In genomic region chr15:63212050-63212973, GRCh38 we compare ENCODE assay signal across 8 cellular contexts. TPM values are rescaled to one million over a fixed set of nuclear protein-coding genes. Genes with fewer than 3 reads are reported as not detected.
DNase-seq lines count a peak whose midpoint lies in the region; ATAC-seq and TF ChIP-seq lines count a peak whose summit lies in the region.

No MANE protein-coding gene starts in this region.

- H3K23me2 ChIP-seq in H9 (ENCODE audit: insufficient read length, low read depth, low read length, poor library complexity, severe bottlenecking): no peaks in the 10 kb centered on the region

- H4K20me1 ChIP-seq in BLaER1 (peaks cover 60% of the 10 kb centered on the region; the same call in 1 of the 2 replicates), fibroblast of lung (ENCODE audit: control insufficient read depth, extremely low read depth, insufficient read depth, low read length) (no peaks in the 10 kb centered on the region), H9 (ENCODE audit: control insufficient read depth, insufficient read depth, insufficient read length) (no peaks in the 10 kb centered on the region)

- H3K14ac ChIP-seq in H9 (ENCODE audit: insufficient read depth, low read length): no peak overlapping the region

- no peak overlapping the region for H2BK20ac ChIP-seq in H9 (ENCODE audit: low read depth, low read length, poor library complexity, severe bottlenecking)

- no peak overlapping the region for H4K8ac ChIP-seq in H9 (replicated peaks; ENCODE audit: insufficient read length, low read depth, low read length)

- H3K27ac ChIP-seq in BLaER1 (no peak overlapping the region), SJSA1 (peak overlapping the region; percentile 37), fibroblast of lung (ENCODE audit: insufficient read depth, low read length) (peak overlapping the region; percentile 79), H9 (ENCODE audit: insufficient read length, low read depth, low read length) (no peak overlapping the region)

- H3K79me2 ChIP-seq in fibroblast of lung (ENCODE audit: control insufficient read depth, insufficient read depth, low read length) (peaks cover 55% of the 10 kb centered on the region), H9 (ENCODE audit: insufficient read depth, low read length) (peaks cover 4% of the 10 kb centered on the region; the same call in 1 of the 2 replicates)

- no peak overlapping the region for H2AK5ac ChIP-seq in H9 (ENCODE audit: insufficient read length, low read length)

- H3K4me3 Mint-ChIP-seq in H9: no peak overlapping the region

- no peaks in the 10 kb centered on the region for H3K9me3 Mint-ChIP-seq in H9

- H3K18ac ChIP-seq in H9 (ENCODE audit: insufficient read length, low read depth, low read length): no peak overlapping the region

- DNase-seq in SJSA1 (ENCODE audit: low read depth in 1 of 2, low spot score in 2 of 2) (peak in 1 of 2 experiments; percentile 52), fibroblast of lung (ENCODE audit: low read depth in 2 of 2) (peak; percentile 62 to 74), H9 (no peak), NCI-H2107 (lab: John Stamatoyannopoulos, UW) (no peak)
- no peak for DNase-seq in stimulated activated naive CD8-positive, alpha-beta T cell treated with anti-CD3 and anti-CD28 coated beads, Interleukin-15, Interleukin-2, amounts not matched to agents 100 U/mL and 50 U/mL, for 24 hours

- H3K9ac ChIP-seq in BLaER1 (no peak overlapping the region), fibroblast of lung (ENCODE audit: insufficient read depth, low read length) (no peak overlapping the region), H9 (ENCODE audit: extremely low read depth, insufficient read length, low read length) (no peak overlapping the region)

- no peak overlapping the region for H3K4ac ChIP-seq in H9 (ENCODE audit: low read depth, low read length)

- H3K56ac ChIP-seq in H9 (ENCODE audit: insufficient read length, low read depth, low read length): no peak overlapping the region

- H2BK15ac ChIP-seq in H9 (ENCODE audit: low read depth, low read length): no peak overlapping the region

- H3K36me3 ChIP-seq in BLaER1 (peaks cover 22% of the 10 kb centered on the region), SJSA1 (peaks cover 4% of the 10 kb centered on the region; the same call in 1 of the 2 replicates), fibroblast of lung (ENCODE audit: control insufficient read depth, insufficient read depth, low read length) (no peaks in the 10 kb centered on the region)

- no peak overlapping the region for H2AFZ ChIP-seq in fibroblast of lung (ENCODE audit: low read length)
- H2AFZ ChIP-seq in H9 (ENCODE audit: low read length): no peak overlapping the region

- no peak overlapping the region for H3K23ac ChIP-seq in H9 (ENCODE audit: insufficient read length, low read depth, low read length)

- H4K5ac ChIP-seq in H9 (ENCODE audit: insufficient read length, low read depth, low read length): no peak overlapping the region

- no peaks in the 10 kb centered on the region for H3K27me3 Mint-ChIP-seq in H9 (ENCODE audit: low read depth)

- H4K91ac ChIP-seq in H9 (ENCODE audit: insufficient read length, low read depth, low read length): no peak overlapping the region

- H3K4me1 ChIP-seq in BLaER1 (peaks cover 69% of the 10 kb centered on the region), SJSA1 (replicated peaks) (peaks cover 42% of the 10 kb centered on the region), fibroblast of lung (ENCODE audit: control insufficient read depth, extremely low read depth, insufficient read depth, low read length) (peaks cover 22% of the 10 kb centered on the region), H9 (ENCODE audit: insufficient read depth, low read length) (peaks cover 4% of the 10 kb centered on the region; the same call in 1 of the 2 replicates)

- no peaks in the 10 kb centered on the region for H3K79me1 ChIP-seq in H9 (ENCODE audit: insufficient read depth, low read depth, low read length, poor library complexity, severe bottlenecking)

- H3K4me3 ChIP-seq in BLaER1 (no peak overlapping the region), SJSA1 (no peak overlapping the region), fibroblast of lung (replicated peaks in 1 of 4; ENCODE audit: control extremely low read depth in 1 of 4, insufficient read depth in 1 of 4, low read depth in 3 of 4, low read length in 4 of 4) (peak overlapping the region in 1 of 4 experiments; percentile 4)

- no peak overlapping the region for H2BK12ac ChIP-seq in H9 (ENCODE audit: insufficient read length, low read depth, low read length)

- ATAC-seq in GM21423 (IDR thresholded peaks at IDR 0.05; ENCODE audit: unreplicated experiment): peak; percentile 52
- ATAC-seq in stimulated activated naive CD8-positive, alpha-beta T cell treated with anti-CD3 and anti-CD28 coated beads, Interleukin-15, Interleukin-2, amounts not matched to agents 100 U/mL and 50 U/mL, for 24 hours: peak; percentile 72
- ATAC-seq in HG03045 (IDR thresholded peaks at IDR 0.05; ENCODE audit: unreplicated experiment): no peak

- H3K4me2 ChIP-seq in BLaER1: 0 out of 2 replicates have a peak overlapping the region, but pooled peaks have one; percentile 7
- peak overlapping the region; percentile 79 for H3K4me2 ChIP-seq in fibroblast of lung (ENCODE audit: extremely low read depth, insufficient read depth, low read length)
- no peak overlapping the region for H3K4me2 ChIP-seq in H9 (ENCODE audit: insufficient read depth, insufficient read length, low read length)

- no peak overlapping the region for H2BK120ac ChIP-seq in H9 (ENCODE audit: low read depth, low read length, poor library complexity, severe bottlenecking)

- no peaks in the 10 kb centered on the region; a peak in 1 of 7 replicates for H3K36me3 Mint-ChIP-seq in H9 (ENCODE audit: insufficient read depth in 1 of 3, low read depth in 3 of 3)

- no peak overlapping the region for H2BK5ac ChIP-seq in H9 (ENCODE audit: insufficient read length, low read length)

- H3K4me1 Mint-ChIP-seq in H9: peaks cover 18 to 22% of the 10 kb centered on the region in 2 experiments

- no peak overlapping the region for H3T11ph ChIP-seq in H9 (ENCODE audit: low read length)

- no peak overlapping the region; a peak in 2 of 7 replicates for H3K27ac Mint-ChIP-seq in H9

- TF ChIP-seq CTCF in fibroblast of lung (conservative IDR thresholded peaks at IDR 0.05 in 1 of 2, IDR thresholded peaks at IDR 0.05 in 1 of 2; ENCODE audit: low read depth in 1 of 2, low read length in 2 of 2) (no peak), H9 (conservative IDR thresholded peaks at IDR 0.05) (no peak)

- H3K27me3 ChIP-seq in BLaER1 (no peaks in the 10 kb centered on the region), SJSA1 (replicated peaks) (no peaks in the 10 kb centered on the region), fibroblast of lung (ENCODE audit: control insufficient read depth, insufficient read depth, low read length) (no peaks in the 10 kb centered on the region), H9 (ENCODE audit: insufficient read depth, low read length) (no peaks in the 10 kb centered on the region)

- H3K9me3 ChIP-seq in BLaER1 (no peaks in the 10 kb centered on the region), SJSA1 (replicated peaks) (no peaks in the 10 kb centered on the region), fibroblast of lung (ENCODE audit: control insufficient read depth, insufficient read depth, low read depth, low read length) (no peaks in the 10 kb centered on the region), H9 (ENCODE audit: control insufficient read depth, low read depth, low read length) (no peaks in the 10 kb centered on the region)

- no CpG with 5 or more reads among the region's 10 CpGs for WGBS in H9 (ENCODE audit: extremely low coverage, insufficient read length, low lambda C conversion rate)

RNA-seq across cellular contexts. Expression of gene RAB8B, which starts 22.9 kb away (rescaled TPM):
- 66.8 and 75.1 TPM in 2 replicates for total RNA-seq in SJSA1 (2014; rRNA removed; shearing (Covaris generic))
- 111 and 184 TPM in 2 replicates for total RNA-seq in fibroblast of lung
- 107 and 112 TPM in 2 replicates for polyA plus RNA-seq in fibroblast of lung
- polyA plus RNA-seq in fibroblast of lung (2012): 52.4 and 57.7 TPM in 2 replicates
- 12.1 and 16.7 TPM in 2 replicates for polyA minus RNA-seq in fibroblast of lung (ENCODE audit: low replicate concordance)
- 32.2 and 33.8 TPM in 2 replicates for total RNA-seq in H9 (2021)

RNA-seq across cellular contexts. Expression of gene RPS27L, which starts 55.0 kb away (rescaled TPM):
- 122 and 148 TPM in 2 replicates for total RNA-seq in SJSA1 (2014; rRNA removed; shearing (Covaris generic))
- total RNA-seq in fibroblast of lung: 400 and 482 TPM in 2 replicates
- 402 and 481 TPM in 2 replicates for polyA plus RNA-seq in fibroblast of lung
- polyA plus RNA-seq in fibroblast of lung (2012): 535 and 690 TPM in 2 replicates
- polyA minus RNA-seq in fibroblast of lung (ENCODE audit: low replicate concordance): 7.7 and 21.1 TPM in 2 replicates
- total RNA-seq in H9 (2021): 180 and 194 TPM in 2 replicates

Comparison
In these comparisons a context has a peak if more than half of its experiments do, and no peak if none do; other contexts are left out.
1. H3K27ac ChIP-seq: peak in SJSA1 (single experiment) and fibroblast of lung (single experiment); none in BLaER1 (single experiment) and H9 (single experiment).
2. DNase-seq: peak in fibroblast of lung (2 of 2); none in stimulated activated naive CD8-positive, alpha-beta T cell treated with anti-CD3 and anti-CD28 coated beads, Interleukin-15, Interleukin-2, amounts not matched to agents 100 U/mL and 50 U/mL, for 24 hours (single experiment), H9 (single experiment) and NCI-H2107 (single experiment).